ENCODE assay signal across 32 cellular contexts in genomic region chr6:150391414-150391813, GRCh38. TPM values are rescaled to one million over a fixed set of nuclear protein-coding genes. Genes with fewer than 3 reads are reported as not detected.
"Had no signal": no experiment of that assay in that cellular context is flagged by ENCODE, and none has a peak within 500 bp of the region (broad histone marks: within the 10 kb centered on the region; RNA-seq: fewer than 3 reads in every experiment).

No MANE protein-coding gene starts in this region.

- ATAC-seq: activated naive CD4-positive, alpha-beta T cell treated with anti-CD3 and anti-CD28 coated beads, Interleukin-2, amount 50 U/mL, for 72 hours; activated T-cell treated with anti-CD3 and anti-CD28 coated beads, Interleukin-2, amount 50 U/mL, for 72 hours; esophagus mucosa; foreskin keratinocyte; gastroesophageal sphincter; T-helper 17 cell had no signal

- FAIRE-seq: bronchial epithelial cell had no signal

- H3K4me1 ChIP-seq: ascending aorta, foreskin keratinocyte, gastroesophageal sphincter had no signal

- H3K27ac ChIP-seq: ascending aorta, brain microvascular endothelial cell, coronary artery, dorsolateral prefrontal cortex, foreskin keratinocyte, gastroesophageal sphincter had no signal

- H3K4me3 ChIP-seq: ascending aorta, coronary artery, dorsolateral prefrontal cortex, gastroesophageal sphincter had no signal

- H3K36me3 ChIP-seq: ascending aorta, brain microvascular endothelial cell, gastroesophageal sphincter had no signal

- H3K27me3 ChIP-seq: ascending aorta, brain microvascular endothelial cell, foreskin keratinocyte had no signal

- H3K9me3 ChIP-seq: ascending aorta, gastroesophageal sphincter had no signal

- DNase-seq: activated CD4-positive, alpha-beta memory T cell treated with anti-CD3 and anti-CD28 coated beads, Interleukin-2, amount 10 ng/mL, durations not matched to agents 7 days and 5 days; activated CD4-positive, alpha-beta T cell treated with anti-CD3 and anti-CD28 coated beads for 4 hours; activated CD4-positive, alpha-beta T cell treated with anti-CD3 and anti-CD28 coated beads, Interleukin-2, amount 10 ng/mL, durations not matched to agents 7 days and 5 days; activated CD4-positive, alpha-beta T cell treated with anti-CD3 and anti-CD28 coated beads, Interleukin-2, amount 50 U/mL, for 4 hours; activated CD4-positive, CD25-positive, alpha-beta regulatory T cell; activated CD4-positive, CD25-positive, alpha-beta regulatory T cell treated with anti-CD3 and anti-CD28 coated beads, Interleukin-2, amount 50 U/mL, for 72 hours; activated CD8-positive, alpha-beta memory T cell treated with anti-CD3 and anti-CD28 coated beads, Interleukin-2, amount 50 U/mL, for 48 hours; activated gamma-delta T cell; activated naive CD4-positive, alpha-beta T cell; activated naive CD4-positive, alpha-beta T cell treated with anti-CD3 and anti-CD28 coated beads, Interleukin-2, amount 10 ng/mL, durations not matched to agents 7 days and 5 days; activated naive CD8-positive, alpha-beta T cell treated with anti-CD3 and anti-CD28 coated beads, Interleukin-2, amount 10 ng/mL, durations not matched to agents 7 days and 5 days; activated T-cell treated with anti-CD3 and anti-CD28 coated beads for 4 hours; activated T-cell treated with anti-CD3 and anti-CD28 coated beads, Interleukin-2, amount 50 U/mL, for 24 hours; activated T-cell treated with anti-CD3 and anti-CD28 coated beads, Interleukin-2, amount 50 U/mL, for 72 hours; brain microvascular endothelial cell; dorsolateral prefrontal cortex; effector memory CD4-positive, alpha-beta T cell; endodermal cell; foreskin keratinocyte; T-helper 1 cell; T-helper 17 cell; T1000 had no signal

RNA-seq across cellular contexts. Expression of gene IYD, which starts 22.6 kb away (rescaled TPM):
- total RNA-seq: activated CD4-positive, alpha-beta memory T cell treated with anti-CD3 and anti-CD28 coated beads, Interleukin-2, amount 10 ng/mL, durations not matched to agents 7 days and 5 days; activated CD4-positive, alpha-beta T cell treated with anti-CD3 and anti-CD28 coated beads, Interleukin-2, amount 10 ng/mL, durations not matched to agents 7 days and 5 days; activated naive CD4-positive, alpha-beta T cell treated with anti-CD3 and anti-CD28 coated beads, Interleukin-2, amount 50 U/mL, for 72 hours; activated naive CD8-positive, alpha-beta T cell treated with anti-CD3 and anti-CD28 coated beads, Interleukin-2, amount 10 ng/mL, durations not matched to agents 7 days and 5 days; activated T-cell treated with anti-CD3 and anti-CD28 coated beads, Interleukin-2, amount 50 U/mL, for 72 hours; bronchial epithelial cell; cardiac septum; cerebellum; endodermal cell; epithelial cell of proximal tubule; esophagus mucosa; foreskin keratinocyte; gastroesophageal sphincter; glomerular endothelial cell; T-helper 17 cell had no signal
- polyA plus RNA-seq: foreskin keratinocyte had no signal
